ENCODE assay signal across 1 cellular context in the genomic region with DNA sequence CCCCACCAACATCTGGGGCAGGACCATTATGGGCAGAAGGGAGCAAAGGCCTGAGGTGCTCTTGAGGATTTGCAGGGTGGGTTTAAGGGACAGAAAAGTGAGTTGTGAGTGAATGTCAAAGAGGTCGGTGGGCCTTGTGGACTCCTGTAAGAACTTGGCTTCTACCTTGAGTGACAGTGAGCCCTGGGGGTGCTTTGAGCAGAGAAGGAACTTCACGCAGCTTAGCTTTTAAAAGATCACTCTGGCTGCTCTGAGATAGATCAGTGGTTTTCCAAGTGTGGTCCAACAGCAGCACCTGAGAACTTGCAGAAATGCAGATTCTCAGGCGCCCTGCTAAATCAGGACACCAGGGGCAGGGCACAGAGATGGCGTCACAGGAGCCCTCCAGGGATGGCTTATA.
A peak's percentile ranks its signal among the peaks of the same experiment; 100 is the strongest.
TF ChIP-seq lines count a peak whose summit lies in the region.

No MANE protein-coding gene starts in this region.

TF ChIP-seq in K562, 482 proteins besides CTCF, POLR2A, EP300 and RAD21:
- TF ChIP-seq THRAP3 (IDR thresholded peaks at IDR 0.05; ENCODE audit: borderline replicate concordance) (no peak), TEAD4 (IDR thresholded peaks at IDR 0.05; ENCODE audit: low read length) (no peak), TEAD4 (CRISPR knock-in tag; IDR thresholded peaks at IDR 0.05; ENCODE audit: borderline replicate concordance) (no peak), ZNF134 (CRISPR knock-in tag; conservative IDR thresholded peaks at IDR 0.05) (no peak), FOXM1 (IDR thresholded peaks at IDR 0.05; ENCODE audit: low read depth) (no peak), FOXM1 (CRISPR knock-in tag; IDR thresholded peaks at IDR 0.05; ENCODE audit: low read depth) (no peak), ZKSCAN3 (CRISPR knock-in tag; IDR thresholded peaks at IDR 0.05) (no peak)
- TF ChIP-seq, protein P1, sequence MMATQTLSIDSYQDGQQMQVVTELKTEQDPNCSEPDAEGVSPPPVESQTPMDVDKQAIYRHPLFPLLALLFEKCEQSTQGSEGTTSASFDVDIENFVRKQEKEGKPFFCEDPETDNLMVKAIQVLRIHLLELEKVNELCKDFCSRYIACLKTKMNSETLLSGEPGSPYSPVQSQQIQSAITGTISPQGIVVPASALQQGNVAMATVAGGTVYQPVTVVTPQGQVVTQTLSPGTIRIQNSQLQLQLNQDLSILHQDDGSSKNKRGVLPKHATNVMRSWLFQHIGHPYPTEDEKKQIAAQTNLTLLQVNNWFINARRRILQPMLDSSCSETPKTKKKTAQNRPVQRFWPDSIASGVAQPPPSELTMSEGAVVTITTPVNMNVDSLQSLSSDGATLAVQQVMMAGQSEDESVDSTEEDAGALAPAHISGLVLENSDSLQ (IDR thresholded peaks at IDR 0.05), result peak; percentile 19; the same call in 1 of the 2 replicates
